1 cellular context compared by ENCODE assay signal in genomic region chr3:152268501-152269422, GRCh38.
TF ChIP-seq lines count a peak whose summit lies in the region.

A gene with protein sequence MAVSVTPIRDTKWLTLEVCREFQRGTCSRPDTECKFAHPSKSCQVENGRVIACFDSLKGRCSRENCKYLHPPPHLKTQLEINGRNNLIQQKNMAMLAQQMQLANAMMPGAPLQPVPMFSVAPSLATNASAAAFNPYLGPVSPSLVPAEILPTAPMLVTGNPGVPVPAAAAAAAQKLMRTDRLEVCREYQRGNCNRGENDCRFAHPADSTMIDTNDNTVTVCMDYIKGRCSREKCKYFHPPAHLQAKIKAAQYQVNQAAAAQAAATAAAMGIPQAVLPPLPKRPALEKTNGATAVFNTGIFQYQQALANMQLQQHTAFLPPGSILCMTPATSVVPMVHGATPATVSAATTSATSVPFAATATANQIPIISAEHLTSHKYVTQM (plus strand): TSS chr3:152268929. CDS start chr3:152300194, 31,265 bp downstream.

TF ChIP-seq in HepG2, 621 proteins besides CTCF, POLR2A, EP300 and RAD21 (continued from another document and continues in another):
- no peak for TF ChIP-seq AKAP8 (CRISPR knock-in tag; IDR thresholded peaks at IDR 0.05)
- TF ChIP-seq ZNF274 (CRISPR knock-in tag; IDR thresholded peaks at IDR 0.05) = peak; percentile 14; the same call in 1 of the 2 replicates
- TF ChIP-seq MAFG (CRISPR knock-in tag; IDR thresholded peaks at IDR 0.05) = no peak
- no peak for TF ChIP-seq ZNF276 (CRISPR knock-in tag; IDR thresholded peaks at IDR 0.05; ENCODE audit: low read depth)
- peak; percentile 68; the same call in 1 of the 2 replicates for TF ChIP-seq ZNF777 (CRISPR knock-in tag; IDR thresholded peaks at IDR 0.05)
- TF ChIP-seq ELF4 (CRISPR knock-in tag; IDR thresholded peaks at IDR 0.05; ENCODE audit: borderline replicate concordance) = peak; percentile 83
- no peak; the same call in 1 of the 2 replicates for TF ChIP-seq DNMT3B (CRISPR knock-in tag; conservative IDR thresholded peaks at IDR 0.05)
- peak; percentile 57; the same call in 1 of the 2 replicates for TF ChIP-seq ETV6 (CRISPR knock-in tag; conservative IDR thresholded peaks at IDR 0.05)
- TF ChIP-seq PAX8 (CRISPR knock-in tag; IDR thresholded peaks at IDR 0.05; ENCODE audit: borderline replicate concordance) = no peak
- TF ChIP-seq JUN (CRISPR knock-in tag; IDR thresholded peaks at IDR 0.05) = no peak
- TF ChIP-seq ZNF547 (CRISPR knock-in tag; IDR thresholded peaks at IDR 0.05) = peak; percentile 56; the same call in 1 of the 2 replicates
- no peak for TF ChIP-seq RBM22 (optimal IDR thresholded peaks at IDR 0.05; ENCODE audit: low read length)
- TF ChIP-seq KDM2A (CRISPR knock-in tag; IDR thresholded peaks at IDR 0.05; ENCODE audit: borderline replicate concordance, low read depth) = peak; percentile 74; the same call in 1 of the 2 replicates
- TF ChIP-seq ZNF790 (CRISPR knock-in tag; IDR thresholded peaks at IDR 0.05; ENCODE audit: borderline replicate concordance) = no peak; the same call in 1 of the 2 replicates
- no peak for TF ChIP-seq ZNF512 (CRISPR knock-in tag; IDR thresholded peaks at IDR 0.05)
- no peak; the same call in none of the 2 replicates for TF ChIP-seq KLF6 (CRISPR knock-in tag; IDR thresholded peaks at IDR 0.05)
- no peak for TF ChIP-seq ZNF282 (IDR thresholded peaks at IDR 0.05; ENCODE audit: partially characterized antibody)
- no peak for TF ChIP-seq SOX5 (CRISPR knock-in tag; IDR thresholded peaks at IDR 0.05; ENCODE audit: borderline replicate concordance)
- no peak for TF ChIP-seq WIZ (CRISPR knock-in tag; IDR thresholded peaks at IDR 0.05)
- TF ChIP-seq FUBP1 (CRISPR knock-in tag; IDR thresholded peaks at IDR 0.05; ENCODE audit: borderline replicate concordance) = no peak
- no peak for TF ChIP-seq SRSF9 (IDR thresholded peaks at IDR 0.05; ENCODE audit: borderline replicate concordance, insufficient read depth, low read depth, low read length, poor library complexity, severe bottlenecking)
- TF ChIP-seq, protein P1, sequence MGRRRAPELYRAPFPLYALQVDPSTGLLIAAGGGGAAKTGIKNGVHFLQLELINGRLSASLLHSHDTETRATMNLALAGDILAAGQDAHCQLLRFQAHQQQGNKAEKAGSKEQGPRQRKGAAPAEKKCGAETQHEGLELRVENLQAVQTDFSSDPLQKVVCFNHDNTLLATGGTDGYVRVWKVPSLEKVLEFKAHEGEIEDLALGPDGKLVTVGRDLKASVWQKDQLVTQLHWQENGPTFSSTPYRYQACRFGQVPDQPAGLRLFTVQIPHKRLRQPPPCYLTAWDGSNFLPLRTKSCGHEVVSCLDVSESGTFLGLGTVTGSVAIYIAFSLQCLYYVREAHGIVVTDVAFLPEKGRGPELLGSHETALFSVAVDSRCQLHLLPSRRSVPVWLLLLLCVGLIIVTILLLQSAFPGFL (CRISPR knock-in tag; IDR thresholded peaks at IDR 0.05) = no peak
- TF ChIP-seq ZNF496 (CRISPR knock-in tag; IDR thresholded peaks at IDR 0.05; ENCODE audit: insufficient replicate concordance) = no peak
- no peak for TF ChIP-seq MEIS1 (CRISPR knock-in tag; IDR thresholded peaks at IDR 0.05; ENCODE audit: borderline replicate concordance)
- TF ChIP-seq RBAK (CRISPR knock-in tag; IDR thresholded peaks at IDR 0.05) = no peak
- TF ChIP-seq YEATS4 (CRISPR knock-in tag; IDR thresholded peaks at IDR 0.05; ENCODE audit: borderline replicate concordance) = peak; percentile 86
- no peak for TF ChIP-seq SNAI1 (CRISPR knock-in tag; IDR thresholded peaks at IDR 0.05; ENCODE audit: borderline replicate concordance)
- TF ChIP-seq ZNF720 (CRISPR knock-in tag; IDR thresholded peaks at IDR 0.05) = no peak
- peak; percentile 38 for TF ChIP-seq GATAD2A (CRISPR knock-in tag; IDR thresholded peaks at IDR 0.05)
- peak; percentile 76 for TF ChIP-seq ZNF143 (CRISPR knock-in tag; IDR thresholded peaks at IDR 0.05)
- TF ChIP-seq SIN3B (IDR thresholded peaks at IDR 0.05; ENCODE audit: low read length) = no peak
- TF ChIP-seq KMT2B (CRISPR knock-in tag; IDR thresholded peaks at IDR 0.05) = peak; percentile 66; the same call in 1 of the 2 replicates
- TF ChIP-seq U2AF1 (optimal IDR thresholded peaks at IDR 0.05; ENCODE audit: low read depth, low read length) = peak; percentile 53
- peak; percentile 20; the same call in 1 of the 2 replicates for TF ChIP-seq NAIF1 (CRISPR knock-in tag; IDR thresholded peaks at IDR 0.05; ENCODE audit: borderline replicate concordance)
- TF ChIP-seq CHD2 (IDR thresholded peaks at IDR 0.05; ENCODE audit: low read depth, low read length) = peak; percentile 82; the same call in 1 of the 2 replicates
- TF ChIP-seq, protein P2, sequence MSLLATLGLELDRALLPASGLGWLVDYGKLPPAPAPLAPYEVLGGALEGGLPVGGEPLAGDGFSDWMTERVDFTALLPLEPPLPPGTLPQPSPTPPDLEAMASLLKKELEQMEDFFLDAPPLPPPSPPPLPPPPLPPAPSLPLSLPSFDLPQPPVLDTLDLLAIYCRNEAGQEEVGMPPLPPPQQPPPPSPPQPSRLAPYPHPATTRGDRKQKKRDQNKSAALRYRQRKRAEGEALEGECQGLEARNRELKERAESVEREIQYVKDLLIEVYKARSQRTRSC (CRISPR knock-in tag; IDR thresholded peaks at IDR 0.05; ENCODE audit: low read depth) = no peak
- TF ChIP-seq, protein P3, sequence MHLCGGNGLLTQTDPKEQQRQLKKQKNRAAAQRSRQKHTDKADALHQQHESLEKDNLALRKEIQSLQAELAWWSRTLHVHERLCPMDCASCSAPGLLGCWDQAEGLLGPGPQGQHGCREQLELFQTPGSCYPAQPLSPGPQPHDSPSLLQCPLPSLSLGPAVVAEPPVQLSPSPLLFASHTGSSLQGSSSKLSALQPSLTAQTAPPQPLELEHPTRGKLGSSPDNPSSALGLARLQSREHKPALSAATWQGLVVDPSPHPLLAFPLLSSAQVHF (CRISPR knock-in tag; IDR thresholded peaks at IDR 0.05) = peak; percentile 80; the same call in 1 of the 2 replicates
- no peak for TF ChIP-seq MAFF (IDR thresholded peaks at IDR 0.05; ENCODE audit: low read depth, low read length)
- peak; percentile 56; the same call in 1 of the 2 replicates for TF ChIP-seq DMAP1 (CRISPR knock-in tag; IDR thresholded peaks at IDR 0.05)
- TF ChIP-seq, protein P4, sequence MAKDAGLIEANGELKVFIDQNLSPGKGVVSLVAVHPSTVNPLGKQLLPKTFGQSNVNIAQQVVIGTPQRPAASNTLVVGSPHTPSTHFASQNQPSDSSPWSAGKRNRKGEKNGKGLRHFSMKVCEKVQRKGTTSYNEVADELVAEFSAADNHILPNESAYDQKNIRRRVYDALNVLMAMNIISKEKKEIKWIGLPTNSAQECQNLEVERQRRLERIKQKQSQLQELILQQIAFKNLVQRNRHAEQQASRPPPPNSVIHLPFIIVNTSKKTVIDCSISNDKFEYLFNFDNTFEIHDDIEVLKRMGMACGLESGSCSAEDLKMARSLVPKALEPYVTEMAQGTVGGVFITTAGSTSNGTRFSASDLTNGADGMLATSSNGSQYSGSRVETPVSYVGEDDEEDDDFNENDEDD (CRISPR knock-in tag; IDR thresholded peaks at IDR 0.05; ENCODE audit: borderline replicate concordance) = peak; percentile 87
- TF ChIP-seq ZNF431 (CRISPR knock-in tag; IDR thresholded peaks at IDR 0.05; ENCODE audit: borderline replicate concordance, low read depth) = no peak
- TF ChIP-seq RCOR2 (CRISPR knock-in tag; IDR thresholded peaks at IDR 0.05) = no peak
- TF ChIP-seq ZNF850 (CRISPR knock-in tag; conservative IDR thresholded peaks at IDR 0.05) = 0 out of 2 replicates have a peak, but pooled peaks have one; percentile 21
- TF ChIP-seq ZNF747 (CRISPR knock-in tag; IDR thresholded peaks at IDR 0.05; ENCODE audit: borderline replicate concordance) = peak; percentile 32; the same call in 1 of the 2 replicates
- TF ChIP-seq ARID2 (CRISPR knock-in tag; IDR thresholded peaks at IDR 0.05; ENCODE audit: borderline replicate concordance) = peak; percentile 91
- no peak for TF ChIP-seq ZBTB3 (CRISPR knock-in tag; IDR thresholded peaks at IDR 0.05; ENCODE audit: borderline replicate concordance, low read depth)
- TF ChIP-seq, protein P5, sequence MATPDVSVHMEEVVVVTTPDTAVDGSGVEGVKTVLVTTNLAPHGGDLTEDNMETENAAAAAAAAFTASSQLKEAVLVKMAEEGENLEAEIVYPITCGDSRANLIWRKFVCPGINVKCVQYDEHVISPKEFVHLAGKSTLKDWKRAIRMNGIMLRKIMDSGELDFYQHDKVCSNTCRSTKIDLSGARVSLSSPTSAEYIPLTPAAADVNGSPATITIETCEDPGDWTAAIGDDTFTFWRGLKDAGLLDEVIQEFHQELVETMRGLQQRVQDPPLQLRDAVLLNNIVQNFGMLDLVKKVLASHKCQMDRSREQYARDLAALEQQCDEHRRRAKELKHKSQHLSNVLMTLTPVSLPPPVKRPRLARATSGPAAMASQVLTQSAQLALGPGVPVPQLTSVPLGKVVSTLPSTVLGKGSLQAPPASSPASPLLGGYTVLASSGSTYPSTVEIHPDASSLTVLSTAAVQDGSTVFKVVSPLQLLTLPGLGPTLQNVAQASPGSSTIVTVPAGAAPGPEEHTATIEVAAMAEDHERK (CRISPR knock-in tag; IDR thresholded peaks at IDR 0.05; ENCODE audit: low read depth) = no peak
- 0 out of 2 replicates have a peak, but pooled peaks have one; percentile 11 for TF ChIP-seq HDAC2 (CRISPR knock-in tag; IDR thresholded peaks at IDR 0.05)
- TF ChIP-seq ZNF713 (CRISPR knock-in tag; IDR thresholded peaks at IDR 0.05) = no peak
- TF ChIP-seq SMYD3 (CRISPR knock-in tag; IDR thresholded peaks at IDR 0.05) = no peak
- no peak for TF ChIP-seq SNAPC2 (CRISPR knock-in tag; IDR thresholded peaks at IDR 0.05)
- TF ChIP-seq, protein P6, sequence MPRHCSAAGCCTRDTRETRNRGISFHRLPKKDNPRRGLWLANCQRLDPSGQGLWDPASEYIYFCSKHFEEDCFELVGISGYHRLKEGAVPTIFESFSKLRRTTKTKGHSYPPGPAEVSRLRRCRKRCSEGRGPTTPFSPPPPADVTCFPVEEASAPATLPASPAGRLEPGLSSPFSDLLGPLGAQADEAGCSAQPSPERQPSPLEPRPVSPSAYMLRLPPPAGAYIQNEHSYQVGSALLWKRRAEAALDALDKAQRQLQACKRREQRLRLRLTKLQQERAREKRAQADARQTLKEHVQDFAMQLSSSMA (CRISPR knock-in tag; IDR thresholded peaks at IDR 0.05) = peak; percentile 30; the same call in 1 of the 2 replicates
- TF ChIP-seq, protein P7, sequence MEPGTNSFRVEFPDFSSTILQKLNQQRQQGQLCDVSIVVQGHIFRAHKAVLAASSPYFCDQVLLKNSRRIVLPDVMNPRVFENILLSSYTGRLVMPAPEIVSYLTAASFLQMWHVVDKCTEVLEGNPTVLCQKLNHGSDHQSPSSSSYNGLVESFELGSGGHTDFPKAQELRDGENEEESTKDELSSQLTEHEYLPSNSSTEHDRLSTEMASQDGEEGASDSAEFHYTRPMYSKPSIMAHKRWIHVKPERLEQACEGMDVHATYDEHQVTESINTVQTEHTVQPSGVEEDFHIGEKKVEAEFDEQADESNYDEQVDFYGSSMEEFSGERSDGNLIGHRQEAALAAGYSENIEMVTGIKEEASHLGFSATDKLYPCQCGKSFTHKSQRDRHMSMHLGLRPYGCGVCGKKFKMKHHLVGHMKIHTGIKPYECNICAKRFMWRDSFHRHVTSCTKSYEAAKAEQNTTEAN (CRISPR knock-in tag; conservative IDR thresholded peaks at IDR 0.05) = peak; percentile 29; the same call in 1 of the 2 replicates
- 0 out of 2 replicates have a peak, but pooled peaks have one; percentile 4 for TF ChIP-seq NFIC (IDR thresholded peaks at IDR 0.05; ENCODE audit: low read length)
- TF ChIP-seq ZNF558 (CRISPR knock-in tag; IDR thresholded peaks at IDR 0.05; ENCODE audit: borderline replicate concordance) = peak; percentile 43; the same call in 1 of the 2 replicates
- TF ChIP-seq ZFX (CRISPR knock-in tag; IDR thresholded peaks at IDR 0.05; ENCODE audit: low read depth) = peak; percentile 13; the same call in 1 of the 2 replicates
